Comparison of ENCODE assay signal across 1 cellular context in the genomic region with DNA sequence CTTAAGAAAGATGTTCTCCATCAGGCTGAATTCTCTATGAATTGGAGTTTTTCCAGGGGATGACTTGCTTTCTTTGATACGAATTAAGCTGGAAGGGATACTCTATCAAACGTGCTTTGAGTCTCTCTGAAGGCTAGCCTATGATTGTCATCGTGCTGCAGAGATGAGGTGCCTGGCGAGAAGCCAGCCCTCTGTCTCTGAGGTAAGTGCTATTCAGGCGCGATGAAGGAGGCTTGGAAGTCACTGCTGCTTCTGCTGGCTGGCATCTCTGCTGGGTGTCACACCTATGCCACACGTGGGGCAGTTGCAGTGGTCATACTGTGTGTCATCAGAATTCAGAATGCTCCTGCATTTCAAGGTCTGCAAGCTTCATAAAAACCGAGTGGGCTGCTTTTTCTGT.
TF ChIP-seq lines count a peak whose summit lies in the region.

No MANE protein-coding gene starts in this region.

TF ChIP-seq in SK-N-SH, 30 proteins besides CTCF, POLR2A, EP300 and RAD21 (continued from another document):
- TF ChIP-seq YY1 (IDR thresholded peaks at IDR 0.05; ENCODE audit: low read depth) (no peak), TCF12 (IDR thresholded peaks at IDR 0.05) (no peak), RCOR1 (IDR thresholded peaks at IDR 0.05; ENCODE audit: low read length) (no peak), RXRA (IDR thresholded peaks at IDR 0.05; ENCODE audit: borderline replicate concordance, low read depth) (no peak), CHD2 (IDR thresholded peaks at IDR 0.05; ENCODE audit: low read length, partially characterized antibody) (no peak)
- TF ChIP-seq, protein P1, sequence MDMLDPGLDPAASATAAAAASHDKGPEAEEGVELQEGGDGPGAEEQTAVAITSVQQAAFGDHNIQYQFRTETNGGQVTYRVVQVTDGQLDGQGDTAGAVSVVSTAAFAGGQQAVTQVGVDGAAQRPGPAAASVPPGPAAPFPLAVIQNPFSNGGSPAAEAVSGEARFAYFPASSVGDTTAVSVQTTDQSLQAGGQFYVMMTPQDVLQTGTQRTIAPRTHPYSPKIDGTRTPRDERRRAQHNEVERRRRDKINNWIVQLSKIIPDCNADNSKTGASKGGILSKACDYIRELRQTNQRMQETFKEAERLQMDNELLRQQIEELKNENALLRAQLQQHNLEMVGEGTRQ (IDR thresholded peaks at IDR 0.05; ENCODE audit: borderline replicate concordance, low read depth, low read length): no peak
